ENCODE assay signal across 17 cellular contexts in the genomic region with DNA sequence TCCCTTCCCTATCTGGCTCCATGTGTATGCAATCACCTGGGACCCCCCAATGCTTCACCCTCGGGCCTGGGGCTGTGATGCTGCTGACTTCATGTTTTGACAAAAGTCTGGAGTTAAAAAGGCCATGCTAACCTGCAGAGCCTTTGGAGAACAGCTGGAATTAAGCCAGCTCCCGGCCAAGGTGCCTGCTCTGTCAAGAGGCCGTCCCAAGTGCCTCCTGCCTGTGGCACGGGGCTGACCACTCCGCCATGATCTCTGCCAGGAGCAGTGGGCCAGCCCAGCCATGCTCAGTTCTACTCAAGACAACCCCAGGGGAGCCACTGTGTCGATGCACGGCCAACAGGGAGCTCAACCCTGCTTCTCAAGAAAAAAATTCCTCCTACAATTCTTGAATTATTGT.
DNase-seq lines count a peak whose midpoint lies in the region; ATAC-seq, FAIRE-seq and TF ChIP-seq lines count a peak whose summit lies in the region.
"Had no signal": no experiment of that assay in that cellular context is flagged by ENCODE, and none has a peak within 500 bp of the region (broad histone marks: within the 10 kb centered on the region; RNA-seq: fewer than 3 reads in every experiment).

No MANE protein-coding gene starts in this region.

- H3K27ac Mint-ChIP-seq in brain, result peak overlapping the region in 3 of 5 experiments; percentile 8 to 82 (median 52)
- H3K27ac Mint-ChIP-seq in activated T-helper 17 cell treated with anti-CD3 and anti-CD28 coated beads, Interleukin-2, amount 50 U/mL, for 72 hours, result no peak overlapping the region
- H3K27ac Mint-ChIP-seq in HFFc6, result no peak overlapping the region

- no peak overlapping the region for H2BK5ac ChIP-seq in mesendoderm (ENCODE audit: low read length)

- H3K4me1 ChIP-seq in HEK293 (ENCODE audit: control insufficient read depth, insufficient read depth, low read length) (peaks cover 3% of the 10 kb centered on the region; the same call in 1 of the 2 replicates), mesendoderm (ENCODE audit: control insufficient read depth, low read depth, low read length) (peaks cover 13% of the 10 kb centered on the region)
- H3K4me1 ChIP-seq: BE2C, HAP-1 had no signal

- H3K36me3 ChIP-seq in HEK293 (ENCODE audit: control insufficient read depth in 2 of 2, insufficient read depth in 1 of 2, low read length in 2 of 2) (peaks cover 0 to 3% of the 10 kb centered on the region in 2 experiments; a peak in 1 of 3 replicates), mesendoderm (ENCODE audit: control insufficient read depth, insufficient read depth, low read length) (no peaks in the 10 kb centered on the region)
- H3K36me3 ChIP-seq: HAP-1 had no signal

- no peak for TF ChIP-seq CTCF in HEK293 (tag by site-specific recombination; IDR thresholded peaks at IDR 0.05)
- no peak for TF ChIP-seq CTCF in brain (conservative IDR thresholded peaks at IDR 0.05)
- no peak for TF ChIP-seq CTCF in HFFc6 (IDR thresholded peaks at IDR 0.05)

- H3K56ac ChIP-seq in mesendoderm (ENCODE audit: low read length), result no peak overlapping the region

- POLR2A ChIA-PET in HEK293 (lab: Yijun Ruan, JAX), result no interaction called here

- H3K9me3 ChIP-seq in HEK293 (ENCODE audit: control insufficient read depth, insufficient read depth, low read depth, low read length), result no peaks in the 10 kb centered on the region
- H3K9me3 ChIP-seq: A549, BE2C, HAP-1 had no signal

- no peak overlapping the region for H2BK15ac ChIP-seq in mesendoderm (replicated peaks; ENCODE audit: low read depth)

- no peak overlapping the region for H4K5ac ChIP-seq in mesendoderm (ENCODE audit: low read length)

- H3K79me1 ChIP-seq in mesendoderm (ENCODE audit: low read length), result no peaks in the 10 kb centered on the region

- H3K4me3 Mint-ChIP-seq in brain (no peak overlapping the region), HFFc6 (no peak overlapping the region)
- H3K4me3 Mint-ChIP-seq in activated T-helper 17 cell treated with anti-CD3 and anti-CD28 coated beads, Interleukin-2, amount 50 U/mL, for 72 hours, result no peak overlapping the region
- H3K4me3 Mint-ChIP-seq: CD4-positive, alpha-beta memory T cell had no signal

- H3K27ac ChIP-seq in HEK293 (ENCODE audit: extremely low read depth, low read depth, low read length), result no peak overlapping the region
- H3K27ac ChIP-seq in mesendoderm (ENCODE audit: low read depth, low read length), result no peak overlapping the region
- H3K27ac ChIP-seq: C4-2B had no signal

- H2AK5ac ChIP-seq in mesendoderm (ENCODE audit: low read length), result no peak overlapping the region

- peak overlapping the region; percentile 13 for H3K18ac ChIP-seq in mesendoderm (ENCODE audit: low read length)

- H3K4me1 Mint-ChIP-seq in brain, result peaks cover 37% of the 10 kb centered on the region
- H3K4me1 Mint-ChIP-seq in activated T-helper 17 cell treated with anti-CD3 and anti-CD28 coated beads, Interleukin-2, amount 50 U/mL, for 72 hours, result peaks cover 1% of the 10 kb centered on the region
- peaks cover 2% of the 10 kb centered on the region for H3K4me1 Mint-ChIP-seq in HFFc6 (ENCODE audit: low read depth)

- no peaks in the 10 kb centered on the region for H3K27me3 Mint-ChIP-seq in brain
- H3K27me3 Mint-ChIP-seq in activated T-helper 17 cell treated with anti-CD3 and anti-CD28 coated beads, Interleukin-2, amount 50 U/mL, for 72 hours, result no peaks in the 10 kb centered on the region
- H3K27me3 Mint-ChIP-seq in HFFc6 (ENCODE audit: insufficient read depth), result no peaks in the 10 kb centered on the region
- H3K27me3 Mint-ChIP-seq: CD4-positive, alpha-beta memory T cell had no signal

- no peak overlapping the region for H2BK120ac ChIP-seq in mesendoderm (ENCODE audit: low read depth, low read length)

- H4K8ac ChIP-seq in mesendoderm (ENCODE audit: low read depth, low read length), result no peak overlapping the region

- H3K4me3 ChIP-seq in HEK293 (ENCODE audit: low read depth, low read length) (no peak overlapping the region), mesendoderm (ENCODE audit: low read length) (no peak overlapping the region)
- H3K4me3 ChIP-seq: A549, HAP-1 had no signal

- H3K9ac ChIP-seq in mesendoderm (ENCODE audit: low read length), result no peak overlapping the region

- H3K23ac ChIP-seq in mesendoderm (ENCODE audit: low read length), result no peak overlapping the region

- WGBS in mesendoderm (ENCODE audit: extremely low coverage, insufficient coverage, low lambda C conversion rate), result no CpG with 5 or more reads among the region's 7 CpGs

- no peak for ATAC-seq in activated T-helper 17 cell treated with anti-CD3 and anti-CD28 coated beads, Interleukin-2, amount 50 U/mL, for 72 hours (replicated peaks)
- no peak for ATAC-seq in GM21737 (IDR thresholded peaks at IDR 0.05; ENCODE audit: unreplicated experiment)
- ATAC-seq: A549 had no signal

- H3K36me3 Mint-ChIP-seq in brain, result peaks cover 43% of the 10 kb centered on the region
- peaks cover 1% of the 10 kb centered on the region for H3K36me3 Mint-ChIP-seq in activated T-helper 17 cell treated with anti-CD3 and anti-CD28 coated beads, Interleukin-2, amount 50 U/mL, for 72 hours (ENCODE audit: low read depth)
- peaks cover 10% of the 10 kb centered on the region; the same call in 1 of the 2 replicates for H3K36me3 Mint-ChIP-seq in HFFc6 (ENCODE audit: low read depth)

- H3K9me3 Mint-ChIP-seq in brain (no peaks in the 10 kb centered on the region), HFFc6 (no peaks in the 10 kb centered on the region)
- H3K9me3 Mint-ChIP-seq in activated T-helper 17 cell treated with anti-CD3 and anti-CD28 coated beads, Interleukin-2, amount 50 U/mL, for 72 hours, result no peaks in the 10 kb centered on the region
- H3K9me3 Mint-ChIP-seq: CD4-positive, alpha-beta memory T cell had no signal

- no peaks in the 10 kb centered on the region for H3K79me2 ChIP-seq in mesendoderm (ENCODE audit: control insufficient read depth, insufficient read depth, low read length)

- no peak overlapping the region for H3K4me2 ChIP-seq in mesendoderm (ENCODE audit: low read length)
- H3K4me2 ChIP-seq: A549 had no signal

- CTCF ChIA-PET in HEK293 (lab: Yijun Ruan, JAX), result interaction anchor here (0.6 kb wide), 2 partner anchors 101 to 471 kb away, joined by 3 read pairs; no protein-coding TSS in a partner anchor

- DNase-seq in mesendoderm, result no peak
- DNase-seq in urothelium cell line (ENCODE audit: low spot score), result no peak
- DNase-seq in HFFc6, result no peak
- DNase-seq: BE2C; CD4-positive, alpha-beta memory T cell; COR-L47; DMS153; GF-D8; GOT3 had no signal

- H3K27me3 ChIP-seq in mesendoderm (ENCODE audit: insufficient read depth, low read length, poor library complexity), result no peaks in the 10 kb centered on the region
- H3K27me3 ChIP-seq: BE2C had no signal

- H3K4ac ChIP-seq in mesendoderm (ENCODE audit: low read depth, low read length), result no peak overlapping the region

- peak; percentile 48 for FAIRE-seq in urothelium cell line (lab: Jason Lieb, UNC)
- FAIRE-seq: A549, D721Med had no signal

TF ChIP-seq in HEK293, 187 proteins besides CTCF, POLR2A, EP300 and RAD21:
- no peak for TF ChIP-seq GFI1B (tag by site-specific recombination; IDR thresholded peaks at IDR 0.05)
- peak; percentile 51 for TF ChIP-seq ZIC2 (tag by site-specific recombination; IDR thresholded peaks at IDR 0.05)

Comparison
In these comparisons a context has a peak if more than half of its experiments do, and no peak if none do; other contexts are left out.
1. H3K27ac Mint-ChIP-seq: peak in brain (3 of 5); none in activated T-helper 17 cell treated with anti-CD3 and anti-CD28 coated beads, Interleukin-2, amount 50 U/mL, for 72 hours (single experiment) and HFFc6 (single experiment).